1 cellular context compared by ENCODE assay signal in genomic region chr9:7119612-7120011, GRCh38.
TF ChIP-seq lines count a peak whose summit lies in the region.

No MANE protein-coding gene starts in this region.

TF ChIP-seq in GM23338, 12 proteins besides CTCF, POLR2A, EP300 and RAD21 (continued from another document):
- TF ChIP-seq EZH2phosphoT487 (IDR thresholded peaks at IDR 0.05; ENCODE audit: unreplicated experiment), result no peak
